In the genomic region with DNA sequence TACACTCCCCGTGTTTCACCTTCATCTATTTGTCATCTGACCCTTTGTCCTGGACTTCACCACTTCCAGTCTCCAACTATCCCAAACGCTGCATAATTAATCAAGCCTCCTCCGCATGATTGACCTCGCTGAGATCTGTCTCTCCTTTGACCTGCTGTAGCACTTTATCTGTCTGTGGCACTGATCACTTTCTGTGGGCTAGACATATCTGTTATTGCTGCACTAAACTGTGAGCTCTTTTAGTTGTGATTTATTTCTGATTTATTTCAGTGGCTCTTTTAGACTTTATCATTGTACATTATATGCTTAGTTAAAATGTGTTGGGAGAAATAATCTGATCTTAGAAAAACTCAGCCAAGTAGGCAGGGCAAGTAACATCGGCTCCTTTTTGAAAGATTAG, we compare ENCODE assay signal across 36 cellular contexts.
A peak's percentile ranks its signal among the peaks of the same experiment; 100 is the strongest.
DNase-seq lines count a peak whose midpoint lies in the region; ATAC-seq, FAIRE-seq and TF ChIP-seq lines count a peak whose summit lies in the region.
"Had no signal": no experiment of that assay in that cellular context is flagged by ENCODE, and none has a peak within 500 bp of the region (broad histone marks: within the 10 kb centered on the region; RNA-seq: fewer than 3 reads in every experiment).

No MANE protein-coding gene starts in this region.

- WGBS in A549 (ENCODE audit: missing lambda C conversion rate), result 82% methylated on average over 5 of the region's 5 CpGs
- 28% methylated on average over 5 of the region's 5 CpGs for whole genome bisulfite sequencing in K562 (ENCODE audit: insufficient coverage, low coverage, missing lambda C conversion rate)

- H4K20me1 ChIP-seq in K562 (replicated peaks; ENCODE audit: control insufficient read depth, insufficient read depth, low read length) (no peaks in the 10 kb centered on the region), neural progenitor cell (ENCODE audit: low read depth) (no peaks in the 10 kb centered on the region), PC-9 (ENCODE audit: insufficient read depth) (no peaks in the 10 kb centered on the region)
- H4K20me1 ChIP-seq: BLaER1; BLaER1 treated with 17β-estradiol and CSF1 and Interleukin-3, amounts not matched to agents 10 nM and 100 nM had no signal

- H3K4me1 ChIP-seq in A549, result no peaks in the 10 kb centered on the region
- H3K4me1 ChIP-seq in K562 (replicated peaks in 1 of 2; ENCODE audit: control insufficient read depth in 2 of 2, insufficient read depth in 2 of 2, low read length in 2 of 2), result peaks cover 0 to 8% of the 10 kb centered on the region in 2 experiments; a peak in 4 of 5 replicates
- H3K4me1 ChIP-seq in neural progenitor cell, result no peaks in the 10 kb centered on the region
- H3K4me1 ChIP-seq in PC-9 (replicated peaks; ENCODE audit: insufficient read depth), result no peaks in the 10 kb centered on the region
- H3K4me1 ChIP-seq: BE2C had no signal

- peaks cover 19% of the 10 kb centered on the region for H3K36me3 Mint-ChIP-seq in neural progenitor cell

- CTCF ChIA-PET in A549 (lab: Yijun Ruan, JAX) (no interaction called here), K562 (lab: Yijun Ruan, JAX; ENCODE audit: low intra/inter-chr PET ratio) (no interaction called here), PC-9 (lab: Charles Lee) (no interaction called here)

- FAIRE-seq in A549 (lab: Jason Lieb, UNC) (peak; percentile 43), K562 (lab: Jason Lieb, UNC) (peak; percentile 6)
- FAIRE-seq: A204.1, D721Med had no signal

- H3K9me1 ChIP-seq in K562 (ENCODE audit: control insufficient read depth, insufficient read depth, low read length), result no peaks in the 10 kb centered on the region

- TF ChIP-seq EP300 in A549 (IDR thresholded peaks at IDR 0.05), result no peak
- TF ChIP-seq EP300 in K562 (IDR thresholded peaks at IDR 0.05; ENCODE audit: low read length), result no peak

- POLR2A ChIA-PET in A549 (lab: Yijun Ruan, JAX) (no interaction called here), K562 (lab: Yijun Ruan, JAX) (no interaction called here), PC-9 (lab: Charles Lee; ENCODE audit: unreplicated experiment) (no interaction called here)

- no peak for ATAC-seq in A549
- ATAC-seq in K562, result no peak
- no peak for ATAC-seq in HG02973 (IDR thresholded peaks at IDR 0.05; ENCODE audit: unreplicated experiment)
- no peak for ATAC-seq in GM21381 (IDR thresholded peaks at IDR 0.05; ENCODE audit: unreplicated experiment)
- ATAC-seq: CD8-positive, alpha-beta T cell had no signal

- no TSS peak for BruUV-seq in K562 (replicated peaks; lab: Mats Ljungman, UMichigan)
- BruUV-seq in PC-9 (replicated peaks; lab: Mats Ljungman, UMichigan), result no TSS peak

- TF ChIP-seq POLR2A in A549 (IDR thresholded peaks at IDR 0.05; ENCODE audit: low read length) (no peak), K562 (conservative IDR thresholded peaks at IDR 0.05) (no peak)

- no peaks in the 10 kb centered on the region for H3K79me2 ChIP-seq in K562 (ENCODE audit: control insufficient read depth, insufficient read depth, low read length)
- H3K79me2 ChIP-seq in neural progenitor cell (ENCODE audit: low read depth), result no peaks in the 10 kb centered on the region
- no peaks in the 10 kb centered on the region for H3K79me2 ChIP-seq in PC-9 (ENCODE audit: low read depth)

- no peak overlapping the region for H3K27ac Mint-ChIP-seq in neural progenitor cell
- H3K27ac Mint-ChIP-seq: B cell; CD14-positive monocyte; CD4-positive, alpha-beta memory T cell; CD4-positive, alpha-beta T cell; CD4-positive, CD25-positive, alpha-beta regulatory T cell; CD8-positive, alpha-beta memory T cell; CD8-positive, alpha-beta T cell had no signal

- no peak overlapping the region for H3K4me3 Mint-ChIP-seq in neural progenitor cell
- H3K4me3 Mint-ChIP-seq: B cell; CD14-positive monocyte; CD4-positive, alpha-beta memory T cell; CD4-positive, alpha-beta T cell; CD4-positive, CD25-positive, alpha-beta regulatory T cell; CD8-positive, alpha-beta memory T cell; CD8-positive, alpha-beta T cell had no signal

- intact Hi-C loops in K562 (cut with micrococcal nuclease), result no loop called here
- intact Hi-C loops in PC-9 (cut with micrococcal nuclease; ENCODE audit: unreplicated experiment), result no loop called here

- no peak overlapping the region for H3K4me3 ChIP-seq in A549
- H3K4me3 ChIP-seq in K562, result no peak overlapping the region
- H3K4me3 ChIP-seq in neural progenitor cell, result no peak overlapping the region
- no peak overlapping the region for H3K4me3 ChIP-seq in PC-9
- H3K4me3 ChIP-seq: BLaER1; BLaER1 treated with 17β-estradiol and CSF1 and Interleukin-3, amounts not matched to agents 10 nM and 100 nM had no signal

- in situ Hi-C loops in K562 (cut with MboI), result no loop called here

- peaks cover 4% of the 10 kb centered on the region for H3K27me3 Mint-ChIP-seq in neural progenitor cell (ENCODE audit: insufficient read depth, low read depth)
- H3K27me3 Mint-ChIP-seq: B cell; CD4-positive, alpha-beta memory T cell; CD4-positive, alpha-beta T cell; CD4-positive, CD25-positive, alpha-beta regulatory T cell had no signal

- no peaks in the 10 kb centered on the region for H3K4me1 Mint-ChIP-seq in neural progenitor cell
- H3K4me1 Mint-ChIP-seq: B cell; CD4-positive, alpha-beta memory T cell had no signal

- TF ChIP-seq CTCF in A549 (IDR thresholded peaks at IDR 0.05), result no peak
- no peak for TF ChIP-seq CTCF in K562 (IDR thresholded peaks at IDR 0.05 in 2 of 3, conservative IDR thresholded peaks at IDR 0.05 in 1 of 3; ENCODE audit: insufficient read depth in 2 of 3, low read depth in 1 of 3, low read length in 3 of 3)
- no peak for TF ChIP-seq CTCF in neural progenitor cell (IDR thresholded peaks at IDR 0.05)
- TF ChIP-seq CTCF in PC-9 (conservative IDR thresholded peaks at IDR 0.05), result no peak

- no peak overlapping the region for H2AFZ ChIP-seq in K562 (ENCODE audit: low read depth, low read length)
- no peak overlapping the region for H2AFZ ChIP-seq in neural progenitor cell (replicated peaks)
- no peak overlapping the region for H2AFZ ChIP-seq in PC-9

- H3K36me3 ChIP-seq in K562 (ENCODE audit: control insufficient read depth, insufficient read depth, low read length) (peaks cover 12% of the 10 kb centered on the region; the same call in 2 of the 3 replicates), neural progenitor cell (no peaks in the 10 kb centered on the region), PC-9 (ENCODE audit: low read depth) (no peaks in the 10 kb centered on the region)

- H3K27me3 ChIP-seq in K562 (ENCODE audit: control insufficient read depth in 2 of 2, insufficient read depth in 2 of 2, low read length in 2 of 2) (no peaks in the 10 kb centered on the region), neural progenitor cell (no peaks in the 10 kb centered on the region), PC-9 (ENCODE audit: insufficient read depth, low read depth) (no peaks in the 10 kb centered on the region)
- H3K27me3 ChIP-seq: BE2C; BLaER1; BLaER1 treated with 17β-estradiol and CSF1 and Interleukin-3, amounts not matched to agents 10 nM and 100 nM had no signal

- no peak overlapping the region for H3K9ac ChIP-seq in K562 (ENCODE audit: insufficient read depth in 1 of 2, low read depth in 2 of 2, low read length in 2 of 2)
- no peak overlapping the region for H3K9ac ChIP-seq in neural progenitor cell
- H3K9ac ChIP-seq: BLaER1; BLaER1 treated with 17β-estradiol and CSF1 and Interleukin-3, amounts not matched to agents 10 nM and 100 nM had no signal

- H3K4me2 ChIP-seq in A549 (no peak overlapping the region), K562 (ENCODE audit: insufficient read depth, low read length) (no peak overlapping the region), neural progenitor cell (no peak overlapping the region), PC-9 (no peak overlapping the region)
- H3K4me2 ChIP-seq: BLaER1; BLaER1 treated with 17β-estradiol and CSF1 and Interleukin-3, amounts not matched to agents 10 nM and 100 nM had no signal

- TF ChIP-seq RAD21 in A549 (conservative IDR thresholded peaks at IDR 0.05 in 1 of 2, IDR thresholded peaks at IDR 0.05 in 1 of 2), result no peak
- TF ChIP-seq RAD21 in K562 (CRISPR knock-in tag; conservative IDR thresholded peaks at IDR 0.05 in 1 of 2, IDR thresholded peaks at IDR 0.05 in 1 of 2), result no peak

- no peaks in the 10 kb centered on the region for H3F3A ChIP-seq in neural progenitor cell (ENCODE audit: low read depth)
- H3F3A ChIP-seq in PC-9 (ENCODE audit: insufficient read depth, low read depth), result no peaks in the 10 kb centered on the region

- no peak for DNase-seq in A549 (ENCODE audit: low read depth in 1 of 2, low spot score in 1 of 2)
- DNase-seq in K562 (ENCODE audit: extremely low read depth in 1 of 4, low spot score in 3 of 4), result no peak
- DNase-seq in left kidney (ENCODE audit: low read depth, low spot score), result peak; percentile 38
- DNase-seq in neural progenitor cell (ENCODE audit: low spot score), result peak; percentile 11
- no peak for DNase-seq in activated CD8-positive, alpha-beta memory T cell treated with anti-CD3 and anti-CD28 coated beads, Interleukin-2, amount 50 U/mL, for 4 hours
- no peak for DNase-seq in PC-9
- DNase-seq: 8988T; ACHN; AML-193; BE2C; C1 segment of cervical spinal cord; Caco-2; Calu3; CD4-positive, alpha-beta memory T cell; CD4-positive, alpha-beta T cell; CD4-positive, CD25-positive, alpha-beta regulatory T cell; CD8-positive, alpha-beta memory T cell; CD8-positive, alpha-beta T cell; COR-L47; DMS 273 treated with DMSO at 0.1 percent for 48 hours; DMS153; DMS53; DMS79; DMS79 treated with DMSO at 0.1 percent for 48 hours; DND-41; EL had no signal

- no peaks in the 10 kb centered on the region for H3K9me3 Mint-ChIP-seq in neural progenitor cell
- H3K9me3 Mint-ChIP-seq: CD4-positive, alpha-beta memory T cell; CD4-positive, alpha-beta T cell; CD4-positive, CD25-positive, alpha-beta regulatory T cell; CD8-positive, alpha-beta memory T cell; CD8-positive, alpha-beta T cell had no signal

- H3K9me3 ChIP-seq in A549, result no peaks in the 10 kb centered on the region
- H3K9me3 ChIP-seq in K562 (replicated peaks; ENCODE audit: control insufficient read depth, insufficient read depth, low read depth, low read length), result no peaks in the 10 kb centered on the region
- H3K9me3 ChIP-seq in neural progenitor cell (ENCODE audit: low read depth), result peaks cover 4% of the 10 kb centered on the region
- H3K9me3 ChIP-seq in PC-9 (ENCODE audit: insufficient read depth, low read depth), result no peaks in the 10 kb centered on the region
- H3K9me3 ChIP-seq: BE2C, Caco-2 had no signal

- H3K9me2 ChIP-seq in PC-9 (ENCODE audit: insufficient read depth), result no peaks in the 10 kb centered on the region

- H3K27ac ChIP-seq in A549 (no peak overlapping the region), K562 (ENCODE audit: extremely low read depth, low read depth, low read length) (no peak overlapping the region), neural progenitor cell (no peak overlapping the region), PC-9 (no peak overlapping the region)
- H3K27ac ChIP-seq: 22Rv1; BLaER1; BLaER1 treated with 17β-estradiol and CSF1 and Interleukin-3, amounts not matched to agents 10 nM and 100 nM; C4-2B had no signal

TF ChIP-seq in K562, 482 proteins besides CTCF, POLR2A, EP300 and RAD21:
- TF ChIP-seq KDM1A (IDR thresholded peaks at IDR 0.05), result peak; percentile 60 to 68; a peak in 3 of 4 replicates
- TF ChIP-seq FUS (optimal IDR thresholded peaks at IDR 0.05; ENCODE audit: low read depth, low read length), result no peak
- 0 out of 2 replicates have a peak, but pooled peaks have one; percentile 5 for TF ChIP-seq CBFA2T3 (IDR thresholded peaks at IDR 0.05)
- no peak for TF ChIP-seq NCOA6 (IDR thresholded peaks at IDR 0.05)

Comparison
In these comparisons a context has a peak if more than half of its experiments do, and no peak if none do; other contexts are left out.
1. DNase-seq: peak in left kidney (single experiment) and neural progenitor cell (single experiment); none in A549 (0 of 2), K562 (0 of 4), activated CD8-positive, alpha-beta memory T cell treated with anti-CD3 and anti-CD28 coated beads, Interleukin-2, amount 50 U/mL, for 4 hours (single experiment) and PC-9 (0 of 2).